Comparison of ENCODE assay signal across 1 cellular context in genomic region chr5:132227485-132228240, GRCh38.
A peak's percentile ranks its signal among the peaks of the same experiment; 100 is the strongest.
TF ChIP-seq lines count a peak whose summit lies in the region.

Gene P4HA2, minus strand, starts transcription at chr5:132227853. Its CDS starts 9,227 bp downstream, at chr5:132218626.

TF ChIP-seq in HepG2, 621 proteins besides CTCF, POLR2A, EP300 and RAD21 (continued from another document and continues in another):
- TF ChIP-seq, protein P1, sequence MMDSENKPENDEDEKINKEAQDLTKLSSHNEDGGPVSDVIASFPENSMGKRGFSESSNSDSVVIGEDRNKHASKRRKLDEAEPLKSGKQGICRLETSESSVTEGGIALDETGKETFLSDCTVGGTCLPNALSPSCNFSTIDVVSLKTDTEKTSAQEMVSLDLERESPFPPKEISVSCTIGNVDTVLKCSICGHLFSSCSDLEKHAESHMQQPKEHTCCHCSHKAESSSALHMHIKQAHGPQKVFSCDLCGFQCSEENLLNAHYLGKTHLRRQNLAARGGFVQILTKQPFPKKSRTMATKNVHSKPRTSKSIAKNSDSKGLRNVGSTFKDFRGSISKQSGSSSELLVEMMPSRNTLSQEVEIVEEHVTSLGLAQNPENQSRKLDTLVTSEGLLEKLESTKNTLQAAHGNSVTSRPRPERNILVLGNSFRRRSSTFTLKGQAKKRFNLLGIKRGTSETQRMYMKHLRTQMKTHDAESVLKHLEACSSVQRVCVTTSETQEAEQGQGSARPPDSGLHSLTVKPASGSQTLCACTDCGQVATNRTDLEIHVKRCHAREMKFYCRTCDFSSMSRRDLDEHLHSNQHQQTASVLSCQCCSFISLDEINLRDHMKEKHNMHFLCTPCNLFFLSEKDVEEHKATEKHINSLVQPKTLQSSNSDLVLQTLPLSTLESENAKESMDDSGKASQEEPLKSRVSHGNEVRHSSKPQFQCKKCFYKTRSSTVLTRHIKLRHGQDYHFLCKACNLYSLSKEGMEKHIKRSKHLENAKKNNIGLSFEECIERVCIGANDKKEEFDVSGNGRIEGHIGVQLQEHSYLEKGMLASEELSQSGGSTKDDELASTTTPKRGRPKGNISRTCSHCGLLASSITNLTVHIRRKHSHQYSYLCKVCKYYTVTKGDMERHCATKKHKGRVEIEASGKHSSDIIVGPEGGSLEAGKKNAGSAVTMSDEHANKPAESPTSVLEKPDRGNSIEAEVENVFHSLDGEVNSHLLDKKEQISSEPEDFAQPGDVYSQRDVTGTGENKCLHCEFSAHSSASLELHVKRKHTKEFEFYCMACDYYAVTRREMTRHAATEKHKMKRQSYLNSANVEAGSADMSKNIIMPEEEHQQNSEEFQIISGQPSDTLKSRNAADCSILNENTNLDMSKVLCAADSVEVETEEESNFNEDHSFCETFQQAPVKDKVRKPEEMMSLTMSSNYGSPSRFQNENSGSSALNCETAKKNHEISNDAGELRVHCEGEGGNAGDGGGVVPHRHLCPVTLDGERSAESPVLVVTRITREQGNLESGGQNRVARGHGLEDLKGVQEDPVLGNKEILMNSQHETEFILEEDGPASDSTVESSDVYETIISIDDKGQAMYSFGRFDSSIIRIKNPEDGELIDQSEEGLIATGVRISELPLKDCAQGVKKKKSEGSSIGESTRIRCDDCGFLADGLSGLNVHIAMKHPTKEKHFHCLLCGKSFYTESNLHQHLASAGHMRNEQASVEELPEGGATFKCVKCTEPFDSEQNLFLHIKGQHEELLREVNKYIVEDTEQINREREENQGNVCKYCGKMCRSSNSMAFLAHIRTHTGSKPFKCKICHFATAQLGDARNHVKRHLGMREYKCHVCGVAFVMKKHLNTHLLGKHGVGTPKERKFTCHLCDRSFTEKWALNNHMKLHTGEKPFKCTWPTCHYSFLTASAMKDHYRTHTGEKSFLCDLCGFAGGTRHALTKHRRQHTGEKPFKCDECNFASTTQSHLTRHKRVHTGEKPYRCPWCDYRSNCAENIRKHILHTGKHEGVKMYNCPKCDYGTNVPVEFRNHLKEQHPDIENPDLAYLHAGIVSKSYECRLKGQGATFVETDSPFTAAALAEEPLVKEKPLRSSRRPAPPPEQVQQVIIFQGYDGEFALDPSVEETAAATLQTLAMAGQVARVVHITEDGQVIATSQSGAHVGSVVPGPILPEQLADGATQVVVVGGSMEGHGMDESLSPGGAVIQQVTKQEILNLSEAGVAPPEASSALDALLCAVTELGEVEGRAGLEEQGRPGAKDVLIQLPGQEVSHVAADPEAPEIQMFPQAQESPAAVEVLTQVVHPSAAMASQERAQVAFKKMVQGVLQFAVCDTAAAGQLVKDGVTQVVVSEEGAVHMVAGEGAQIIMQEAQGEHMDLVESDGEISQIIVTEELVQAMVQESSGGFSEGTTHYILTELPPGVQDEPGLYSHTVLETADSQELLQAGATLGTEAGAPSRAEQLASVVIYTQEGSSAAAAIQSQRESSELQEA (CRISPR knock-in tag; IDR thresholded peaks at IDR 0.05; ENCODE audit: not compliant biosample characterization): no peak
- TF ChIP-seq ADNP (CRISPR knock-in tag; IDR thresholded peaks at IDR 0.05): no peak
- TF ChIP-seq PHF5A (CRISPR knock-in tag; IDR thresholded peaks at IDR 0.05; ENCODE audit: low read depth, unreplicated experiment): no peak
- TF ChIP-seq ZNF704 (CRISPR knock-in tag; IDR thresholded peaks at IDR 0.05; ENCODE audit: borderline replicate concordance): 0 out of 2 replicates have a peak, but pooled peaks have one; percentile 84
- TF ChIP-seq ZMYM4 (CRISPR knock-in tag; IDR thresholded peaks at IDR 0.05): no peak; the same call in 1 of the 2 replicates
- TF ChIP-seq SP5 (CRISPR knock-in tag; IDR thresholded peaks at IDR 0.05; ENCODE audit: borderline replicate concordance, low read depth): peak; percentile 60
- no peak for TF ChIP-seq ZNF335 (CRISPR knock-in tag; IDR thresholded peaks at IDR 0.05)
- peak; percentile 46; the same call in 1 of the 2 replicates for TF ChIP-seq HNRNPUL1 (IDR thresholded peaks at IDR 0.05; ENCODE audit: low read depth, low read length)
- no peak for TF ChIP-seq GATAD2A (CRISPR knock-in tag; IDR thresholded peaks at IDR 0.05)
- no peak; the same call in 1 of the 2 replicates for TF ChIP-seq FOXO1 (CRISPR knock-in tag; IDR thresholded peaks at IDR 0.05)
- TF ChIP-seq POLR2AphosphoS5 (IDR thresholded peaks at IDR 0.05; ENCODE audit: low read depth, low read length): peak; percentile 78
- TF ChIP-seq TRIM24 (CRISPR knock-in tag; IDR thresholded peaks at IDR 0.05): no peak
- no peak for TF ChIP-seq ZNF326 (CRISPR knock-in tag; IDR thresholded peaks at IDR 0.05; ENCODE audit: borderline replicate concordance)
- peak; percentile 96 for TF ChIP-seq GLI4 (CRISPR knock-in tag; IDR thresholded peaks at IDR 0.05; ENCODE audit: borderline replicate concordance)
- 0 out of 2 replicates have a peak, but pooled peaks have one; percentile 1 for TF ChIP-seq ZNF773 (CRISPR knock-in tag; IDR thresholded peaks at IDR 0.05; ENCODE audit: borderline replicate concordance)
- TF ChIP-seq ZKSCAN5 (CRISPR knock-in tag; IDR thresholded peaks at IDR 0.05): no peak
- TF ChIP-seq ZNF598 (CRISPR knock-in tag; IDR thresholded peaks at IDR 0.05; ENCODE audit: borderline replicate concordance): no peak
- no peak for TF ChIP-seq ZNF430 (CRISPR knock-in tag; IDR thresholded peaks at IDR 0.05)
- TF ChIP-seq, protein P2, sequence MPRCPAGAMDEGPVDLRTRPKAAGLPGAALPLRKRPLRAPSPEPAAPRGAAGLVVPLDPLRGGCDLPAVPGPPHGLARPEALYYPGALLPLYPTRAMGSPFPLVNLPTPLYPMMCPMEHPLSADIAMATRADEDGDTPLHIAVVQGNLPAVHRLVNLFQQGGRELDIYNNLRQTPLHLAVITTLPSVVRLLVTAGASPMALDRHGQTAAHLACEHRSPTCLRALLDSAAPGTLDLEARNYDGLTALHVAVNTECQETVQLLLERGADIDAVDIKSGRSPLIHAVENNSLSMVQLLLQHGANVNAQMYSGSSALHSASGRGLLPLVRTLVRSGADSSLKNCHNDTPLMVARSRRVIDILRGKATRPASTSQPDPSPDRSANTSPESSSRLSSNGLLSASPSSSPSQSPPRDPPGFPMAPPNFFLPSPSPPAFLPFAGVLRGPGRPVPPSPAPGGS (CRISPR knock-in tag; IDR thresholded peaks at IDR 0.05): peak; percentile 94
- no peak for TF ChIP-seq ZNF10 (CRISPR knock-in tag; IDR thresholded peaks at IDR 0.05; ENCODE audit: borderline replicate concordance, low read depth)
- no peak; the same call in 1 of the 2 replicates for TF ChIP-seq HDAC1 (CRISPR knock-in tag; IDR thresholded peaks at IDR 0.05)
- no peak for TF ChIP-seq ZNF34 (CRISPR knock-in tag; IDR thresholded peaks at IDR 0.05; ENCODE audit: borderline replicate concordance)
- no peak for TF ChIP-seq IKZF1 (IDR thresholded peaks at IDR 0.05)
- no peak for TF ChIP-seq ZNF317 (CRISPR knock-in tag; IDR thresholded peaks at IDR 0.05)
- TF ChIP-seq ZNF781 (CRISPR knock-in tag; IDR thresholded peaks at IDR 0.05; ENCODE audit: borderline replicate concordance, not compliant biosample characterization): no peak
- peak; percentile 35; the same call in 1 of the 2 replicates for TF ChIP-seq THAP11 (CRISPR knock-in tag; IDR thresholded peaks at IDR 0.05)
- TF ChIP-seq HCFC1 (IDR thresholded peaks at IDR 0.05; ENCODE audit: low read depth, low read length): no peak; the same call in 1 of the 2 replicates
- TF ChIP-seq SRSF4 (IDR thresholded peaks at IDR 0.05; ENCODE audit: low read depth, low read length, poor library complexity, severe bottlenecking): no peak
- TF ChIP-seq ZNF850 (CRISPR knock-in tag; conservative IDR thresholded peaks at IDR 0.05): no peak
- 0 out of 2 replicates have a peak, but pooled peaks have one; percentile 33 for TF ChIP-seq BRF2 (CRISPR knock-in tag; IDR thresholded peaks at IDR 0.05)
- TF ChIP-seq HDAC2 (CRISPR knock-in tag; IDR thresholded peaks at IDR 0.05): 0 out of 2 replicates have a peak, but pooled peaks have one; percentile 26
- TF ChIP-seq FOXC1 (CRISPR knock-in tag; IDR thresholded peaks at IDR 0.05; ENCODE audit: borderline replicate concordance): peak; percentile 38; the same call in 1 of the 2 replicates
- TF ChIP-seq, protein P3, sequence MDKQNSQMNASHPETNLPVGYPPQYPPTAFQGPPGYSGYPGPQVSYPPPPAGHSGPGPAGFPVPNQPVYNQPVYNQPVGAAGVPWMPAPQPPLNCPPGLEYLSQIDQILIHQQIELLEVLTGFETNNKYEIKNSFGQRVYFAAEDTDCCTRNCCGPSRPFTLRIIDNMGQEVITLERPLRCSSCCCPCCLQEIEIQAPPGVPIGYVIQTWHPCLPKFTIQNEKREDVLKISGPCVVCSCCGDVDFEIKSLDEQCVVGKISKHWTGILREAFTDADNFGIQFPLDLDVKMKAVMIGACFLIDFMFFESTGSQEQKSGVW (CRISPR knock-in tag; IDR thresholded peaks at IDR 0.05; ENCODE audit: borderline replicate concordance): no peak
- TF ChIP-seq GTF3A (CRISPR knock-in tag; conservative IDR thresholded peaks at IDR 0.05): no peak
- no peak for TF ChIP-seq ZBTB3 (CRISPR knock-in tag; IDR thresholded peaks at IDR 0.05; ENCODE audit: borderline replicate concordance, low read depth)
- no peak for TF ChIP-seq ZNF713 (CRISPR knock-in tag; IDR thresholded peaks at IDR 0.05)
- TF ChIP-seq, protein P4, sequence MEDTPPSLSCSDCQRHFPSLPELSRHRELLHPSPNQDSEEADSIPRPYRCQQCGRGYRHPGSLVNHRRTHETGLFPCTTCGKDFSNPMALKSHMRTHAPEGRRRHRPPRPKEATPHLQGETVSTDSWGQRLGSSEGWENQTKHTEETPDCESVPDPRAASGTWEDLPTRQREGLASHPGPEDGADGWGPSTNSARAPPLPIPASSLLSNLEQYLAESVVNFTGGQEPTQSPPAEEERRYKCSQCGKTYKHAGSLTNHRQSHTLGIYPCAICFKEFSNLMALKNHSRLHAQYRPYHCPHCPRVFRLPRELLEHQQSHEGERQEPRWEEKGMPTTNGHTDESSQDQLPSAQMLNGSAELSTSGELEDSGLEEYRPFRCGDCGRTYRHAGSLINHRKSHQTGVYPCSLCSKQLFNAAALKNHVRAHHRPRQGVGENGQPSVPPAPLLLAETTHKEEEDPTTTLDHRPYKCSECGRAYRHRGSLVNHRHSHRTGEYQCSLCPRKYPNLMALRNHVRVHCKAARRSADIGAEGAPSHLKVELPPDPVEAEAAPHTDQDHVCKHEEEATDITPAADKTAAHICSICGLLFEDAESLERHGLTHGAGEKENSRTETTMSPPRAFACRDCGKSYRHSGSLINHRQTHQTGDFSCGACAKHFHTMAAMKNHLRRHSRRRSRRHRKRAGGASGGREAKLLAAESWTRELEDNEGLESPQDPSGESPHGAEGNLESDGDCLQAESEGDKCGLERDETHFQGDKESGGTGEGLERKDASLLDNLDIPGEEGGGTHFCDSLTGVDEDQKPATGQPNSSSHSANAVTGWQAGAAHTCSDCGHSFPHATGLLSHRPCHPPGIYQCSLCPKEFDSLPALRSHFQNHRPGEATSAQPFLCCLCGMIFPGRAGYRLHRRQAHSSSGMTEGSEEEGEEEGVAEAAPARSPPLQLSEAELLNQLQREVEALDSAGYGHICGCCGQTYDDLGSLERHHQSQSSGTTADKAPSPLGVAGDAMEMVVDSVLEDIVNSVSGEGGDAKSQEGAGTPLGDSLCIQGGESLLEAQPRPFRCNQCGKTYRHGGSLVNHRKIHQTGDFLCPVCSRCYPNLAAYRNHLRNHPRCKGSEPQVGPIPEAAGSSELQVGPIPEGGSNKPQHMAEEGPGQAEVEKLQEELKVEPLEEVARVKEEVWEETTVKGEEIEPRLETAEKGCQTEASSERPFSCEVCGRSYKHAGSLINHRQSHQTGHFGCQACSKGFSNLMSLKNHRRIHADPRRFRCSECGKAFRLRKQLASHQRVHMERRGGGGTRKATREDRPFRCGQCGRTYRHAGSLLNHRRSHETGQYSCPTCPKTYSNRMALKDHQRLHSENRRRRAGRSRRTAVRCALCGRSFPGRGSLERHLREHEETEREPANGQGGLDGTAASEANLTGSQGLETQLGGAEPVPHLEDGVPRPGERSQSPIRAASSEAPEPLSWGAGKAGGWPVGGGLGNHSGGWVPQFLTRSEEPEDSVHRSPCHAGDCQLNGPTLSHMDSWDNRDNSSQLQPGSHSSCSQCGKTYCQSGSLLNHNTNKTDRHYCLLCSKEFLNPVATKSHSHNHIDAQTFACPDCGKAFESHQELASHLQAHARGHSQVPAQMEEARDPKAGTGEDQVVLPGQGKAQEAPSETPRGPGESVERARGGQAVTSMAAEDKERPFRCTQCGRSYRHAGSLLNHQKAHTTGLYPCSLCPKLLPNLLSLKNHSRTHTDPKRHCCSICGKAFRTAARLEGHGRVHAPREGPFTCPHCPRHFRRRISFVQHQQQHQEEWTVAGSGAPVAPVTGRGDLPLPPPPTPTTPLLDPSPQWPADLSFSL (CRISPR knock-in tag; IDR thresholded peaks at IDR 0.05): no peak
- no peak for TF ChIP-seq ZNF530 (CRISPR knock-in tag; IDR thresholded peaks at IDR 0.05; ENCODE audit: low read depth)
- peak; percentile 51; the same call in 1 of the 2 replicates for TF ChIP-seq GABPB1 (CRISPR knock-in tag; IDR thresholded peaks at IDR 0.05)
- TF ChIP-seq ZKSCAN8 (CRISPR knock-in tag; IDR thresholded peaks at IDR 0.05; ENCODE audit: borderline replicate concordance): no peak
- TF ChIP-seq, protein P5, sequence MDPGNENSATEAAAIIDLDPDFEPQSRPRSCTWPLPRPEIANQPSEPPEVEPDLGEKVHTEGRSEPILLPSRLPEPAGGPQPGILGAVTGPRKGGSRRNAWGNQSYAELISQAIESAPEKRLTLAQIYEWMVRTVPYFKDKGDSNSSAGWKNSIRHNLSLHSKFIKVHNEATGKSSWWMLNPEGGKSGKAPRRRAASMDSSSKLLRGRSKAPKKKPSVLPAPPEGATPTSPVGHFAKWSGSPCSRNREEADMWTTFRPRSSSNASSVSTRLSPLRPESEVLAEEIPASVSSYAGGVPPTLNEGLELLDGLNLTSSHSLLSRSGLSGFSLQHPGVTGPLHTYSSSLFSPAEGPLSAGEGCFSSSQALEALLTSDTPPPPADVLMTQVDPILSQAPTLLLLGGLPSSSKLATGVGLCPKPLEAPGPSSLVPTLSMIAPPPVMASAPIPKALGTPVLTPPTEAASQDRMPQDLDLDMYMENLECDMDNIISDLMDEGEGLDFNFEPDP (CRISPR knock-in tag; conservative IDR thresholded peaks at IDR 0.05): no peak
- no peak for TF ChIP-seq PCBP1 (IDR thresholded peaks at IDR 0.05; ENCODE audit: borderline replicate concordance, low read depth, low read length)
- no peak for TF ChIP-seq SRF (IDR thresholded peaks at IDR 0.05; ENCODE audit: low read depth, low read length)
